In genomic region chr22:37162221-37163095, GRCh38 we compare ENCODE assay signal across 9 cellular contexts. TPM values are rescaled to one million over a fixed set of nuclear protein-coding genes. Genes with fewer than 3 reads are reported as not detected.
DNase-seq lines count a peak whose midpoint lies in the region; ATAC-seq, FAIRE-seq and TF ChIP-seq lines count a peak whose summit lies in the region.
"Had no signal": no experiment of that assay in that cellular context is flagged by ENCODE, and none has a peak within 500 bp of the region (broad histone marks: within the 10 kb centered on the region; RNA-seq: fewer than 3 reads in every experiment).

No MANE protein-coding gene starts in this region.

- peaks cover 6% of the 10 kb centered on the region for H3K4me1 Mint-ChIP-seq in glutamatergic neuron (ENCODE audit: low read depth, unreplicated experiment)

- in situ Hi-C loops in GM12878 (cut with MboI): no loop called here

- H3K27me3 ChIP-seq in GM12878 (replicated peaks in 1 of 2; ENCODE audit: control insufficient read depth in 2 of 2, insufficient read depth in 2 of 2, low read length in 1 of 2): no peaks in the 10 kb centered on the region

- ATAC-seq in GM21825 (IDR thresholded peaks at IDR 0.05; ENCODE audit: unreplicated experiment) (peak; percentile 38), GM12878 (peak; percentile 76)

- intact Hi-C loops in GM12878 (cut with micrococcal nuclease; ENCODE audit: unreplicated experiment): loop anchor here (1.0 to 5.0 kb wide), 5 partner anchors 12 to 300 kb away; partner anchors contain the start of genes NCF4 and RAC2

- peak overlapping the region; percentile 73 for H3K9ac ChIP-seq in GM12878 (ENCODE audit: control insufficient read depth, insufficient read depth, low read length)

- DNase-seq in T-helper 2 cell: peak in 4 of 5 experiments; percentile 38 to 94 (median 76)
- peak; percentile 98 for DNase-seq in GM12878 (ENCODE audit: low read depth, low spot score)
- peak in 4 of 6 experiments; percentile 11 to 41 (median 38) for DNase-seq in stimulated activated naive CD4-positive, alpha-beta T cell (lab: John Stamatoyannopoulos, UW)
- no peak for DNase-seq in kidney tubule cell (ENCODE audit: low spot score)
- no peak for DNase-seq in NCI-H1105 (lab: John Stamatoyannopoulos, UW)
- DNase-seq in glutamatergic neuron: no peak

- peaks cover 2% of the 10 kb centered on the region for H3K9me3 Mint-ChIP-seq in glutamatergic neuron (ENCODE audit: unreplicated experiment)

- peak; percentile 94 for FAIRE-seq in GM12878 (lab: Jason Lieb, UNC)

- peak; percentile 51 for TF ChIP-seq CTCF in GM12872 (IDR thresholded peaks at IDR 0.05; ENCODE audit: insufficient read depth, low read depth, low read length)
- TF ChIP-seq CTCF in GM12878 (IDR thresholded peaks at IDR 0.05 in 2 of 3, conservative IDR thresholded peaks at IDR 0.05 in 1 of 3; ENCODE audit: control insufficient read depth in 2 of 3, extremely low read depth in 1 of 3, insufficient read depth in 1 of 3, low read depth in 3 of 3, low read length in 3 of 3): peak; percentile 28 to 53 (median 46); a peak in 5 of 6 replicates
- TF ChIP-seq CTCF in glutamatergic neuron (IDR thresholded peaks at IDR 0.05; ENCODE audit: partially characterized antibody, unreplicated experiment): no peak

- no peaks in the 10 kb centered on the region for H4K20me1 ChIP-seq in GM12878 (ENCODE audit: control insufficient read depth, insufficient read depth)

- peak overlapping the region; percentile 99 for H3K27ac ChIP-seq in GM12878 (ENCODE audit: control insufficient read depth, insufficient read depth)
- H3K27ac ChIP-seq: epithelial cell of prostate had no signal

- TF ChIP-seq RAD21 in GM12878 (IDR thresholded peaks at IDR 0.05; ENCODE audit: insufficient read depth, low read depth, low read length): peak; percentile 16; the same call in 1 of the 2 replicates

- SMC1A ChIA-PET in GM12878 (lab: Charles Lee; ENCODE audit: uncharacterized antibody, unreplicated experiment): interaction anchor here (1.0 to 9.6 kb wide), 16 partner anchors 12 to 98 kb away, joined by 3 to 203 read pairs (median 10); partner anchors contain the start of genes IL2RB and RAC2

- peak overlapping the region; percentile 98 for H3K4me2 ChIP-seq in GM12878 (ENCODE audit: control insufficient read depth, insufficient read depth)

- H3K79me2 ChIP-seq in GM12878 (ENCODE audit: control insufficient read depth, insufficient read depth, low read length): no peaks in the 10 kb centered on the region

- H3K27me3 Mint-ChIP-seq in glutamatergic neuron (ENCODE audit: unreplicated experiment): peaks cover 16% of the 10 kb centered on the region

- H3K36me3 Mint-ChIP-seq in glutamatergic neuron (ENCODE audit: unreplicated experiment): no peaks in the 10 kb centered on the region

- CTCF ChIA-PET in GM12878 (lab: Yijun Ruan, JAX): interaction anchor here (0.9 to 5.1 kb wide), 29 partner anchors 13 to 302 kb away, joined by 3 to 116 read pairs (median 5); partner anchors contain the start of genes IL2RB, NCF4 and RAC2

- H3K27ac Mint-ChIP-seq in glutamatergic neuron (ENCODE audit: unreplicated experiment): no peak overlapping the region

- peak; percentile 78 to 89 for TF ChIP-seq EP300 in GM12878 (IDR thresholded peaks at IDR 0.05; ENCODE audit: borderline replicate concordance in 1 of 2, control insufficient read depth in 1 of 2, low read depth in 2 of 2, low read length in 2 of 2)

- H3K4me1 ChIP-seq in GM12878 (ENCODE audit: control insufficient read depth, insufficient read depth, low read length): peaks cover 65% of the 10 kb centered on the region

- TF ChIP-seq POLR2A in GM12878 (IDR thresholded peaks at IDR 0.05; ENCODE audit: low read depth, low read length): peak; percentile 76

- peaks cover 5% of the 10 kb centered on the region; the same call in 1 of the 3 replicates for H3K9me3 ChIP-seq in GM12878 (replicated peaks; ENCODE audit: control insufficient read depth, insufficient read depth, low read length)

- RAD21 ChIA-PET in GM12878 (lab: Charles Lee; ENCODE audit: unreplicated experiment): interaction anchor here (1.0 to 8.1 kb wide), 19 partner anchors 8 to 740 kb away, joined by 3 to 158 read pairs (median 6); partner anchors contain the start of genes IL2RB, NCF4 and RAC2

- BruUV-seq in GM12878 (replicated peaks; lab: Mats Ljungman, UMichigan): no TSS peak

- POLR2A ChIA-PET in GM12878 (lab: Charles Lee): interaction anchor here (0.6 to 8.3 kb wide), 19 partner anchors 8 to 147 kb away, joined by 3 to 128 read pairs (median 4); partner anchors contain the start of genes IL2RB and RAC2

- peak overlapping the region; percentile 13; the same call in 1 of the 2 replicates for H2AFZ ChIP-seq in GM12878 (ENCODE audit: control insufficient read depth, low read depth, low read length)

- H3K4me3 Mint-ChIP-seq in glutamatergic neuron (ENCODE audit: unreplicated experiment): no peak overlapping the region

- 0% methylated on average over 11 of the region's 11 CpGs for WGBS in GM12878 (ENCODE audit: insufficient coverage, insufficient replicate concordance, low lambda C conversion rate, missing lambda C conversion rate)

- H3K4me3 ChIP-seq in GM12878: peak overlapping the region; percentile 43; the same call in 1 of the 2 replicates

- no peaks in the 10 kb centered on the region for H3K36me3 ChIP-seq in GM12878 (ENCODE audit: control insufficient read depth in 2 of 2, insufficient read depth in 2 of 2, low read length in 1 of 2)

RNA-seq across cellular contexts. Expression of gene IL2RB, which starts 12.7 kb away (rescaled TPM):
- 55.9 and 64.1 TPM in 2 replicates for total RNA-seq in GM12878 (2013; cell fraction: nucleolus; rRNA removed)
- total RNA-seq in GM12878 (2014; rRNA removed): 12.4 and 14.8 TPM in 2 replicates
- total RNA-seq in GM12878 (2014; rRNA removed; fragmentation: Illumina TruSeq; extraction: Trizol): 11.7 and 14.3 TPM in 2 replicates
- 86.8 and 91.9 TPM in 2 replicates for total RNA-seq in GM12878 (2021)
- polyA plus RNA-seq in GM12878 (2011; ENCODE audit: low read depth): 28.0 TPM
- 27.7 and 91.9 TPM in 2 replicates for polyA plus RNA-seq in GM12878 (2011; rRNA removed)
- polyA plus RNA-seq in GM12878 (2011; cell fraction: cytosol; rRNA removed): 89.5 and 131 TPM in 2 replicates
- 145 TPM in 2 replicates for polyA plus RNA-seq in GM12878 (2011; cell fraction: nucleus; rRNA removed)
- 50.5 and 64.7 TPM in 2 replicates for polyA plus RNA-seq in GM12878 (2012)
- 24.3 and 56.0 TPM in 2 replicates for polyA plus RNA-seq in GM12878 (2014; fragmentation: Illumina TruSeq; extraction: Trizol)
- polyA plus RNA-seq in GM12878 (2014; fragmentation: Nextera tagmentation; extraction: Ambion mirVana): 10 to 100 TPM; 10.2 TPM
- polyA plus RNA-seq in GM12878 (2014; rRNA removed): 46.1 and 56.0 TPM in 2 replicates
- 100 to 1,000 TPM; 119 to 120 TPM for polyA plus RNA-seq in GM12878 (2016; fragmentation: Nextera tagmentation; extraction: Ambion mirVana)
- 34.5 and 58.6 TPM in 2 replicates for polyA minus RNA-seq in GM12878 (2011; rRNA and poly(A)+ RNA removed)
- polyA minus RNA-seq in GM12878 (2011; cell fraction: cytosol; rRNA and poly(A)+ RNA removed): 47.5 and 49.2 TPM in 2 replicates
- 19.7 and 32.2 TPM in 2 replicates for polyA minus RNA-seq in GM12878 (2011; cell fraction: nucleus; rRNA and poly(A)+ RNA removed)
- not detected for total RNA-seq in glutamatergic neuron (ENCODE audit: unreplicated experiment)

RNA-seq across cellular contexts. Expression of gene C1QTNF6, which starts 25.6 kb away (rescaled TPM):
- total RNA-seq in GM12878 (2013; cell fraction: nucleolus; rRNA removed): 23.7 and 26.2 TPM in 2 replicates
- total RNA-seq in GM12878 (2014; rRNA removed) (1.1 and 1.3 TPM in 2 replicates), GM12878 (2014; rRNA removed; fragmentation: Illumina TruSeq; extraction: Trizol) (1.6 and 1.7 TPM in 2 replicates), GM12878 (2021) (2.1 and 2.4 TPM in 2 replicates), glutamatergic neuron (ENCODE audit: unreplicated experiment) (3.3 TPM)
- polyA plus RNA-seq in GM12878 (2011; ENCODE audit: low read depth): 2.3 TPM
- polyA plus RNA-seq in GM12878 (2011; rRNA removed) (3.9 and 4.1 TPM in 2 replicates), GM12878 (2014; fragmentation: Illumina TruSeq; extraction: Trizol) (1.1 and 1.5 TPM in 2 replicates), GM12878 (2014; fragmentation: Nextera tagmentation; extraction: Ambion mirVana) (under 1 TPM; 0.16 to 0.18 TPM), GM12878 (2014; rRNA removed) (2.5 and 2.7 TPM in 2 replicates), GM12878 (2016; fragmentation: Nextera tagmentation; extraction: Ambion mirVana) (1 to 10 TPM in 1 of 2 experiments, under 1 TPM in 1; 0.99 to 1.1 TPM)
- 4.7 and 5.2 TPM in 2 replicates for polyA plus RNA-seq in GM12878 (2011; cell fraction: cytosol; rRNA removed)
- 23.6 and 35.1 TPM in 2 replicates for polyA plus RNA-seq in GM12878 (2011; cell fraction: nucleus; rRNA removed)
- polyA plus RNA-seq in GM12878 (2012): 3.4 and 3.7 TPM in 2 replicates
- polyA minus RNA-seq in GM12878 (2011; rRNA and poly(A)+ RNA removed): 5.9 and 8.9 TPM in 2 replicates
- 2.8 and 4.1 TPM in 2 replicates for polyA minus RNA-seq in GM12878 (2011; cell fraction: cytosol; rRNA and poly(A)+ RNA removed)
- 14.0 and 16.0 TPM in 2 replicates for polyA minus RNA-seq in GM12878 (2011; cell fraction: nucleus; rRNA and poly(A)+ RNA removed)

RNA-seq across cellular contexts. Expression of gene SSTR3, which starts 49.8 kb away (rescaled TPM):
- 12.3 and 12.5 TPM in 2 replicates for total RNA-seq in GM12878 (2013; cell fraction: nucleolus; rRNA removed)
- 3.6 and 4.5 TPM in 2 replicates for total RNA-seq in GM12878 (2014; rRNA removed)
- total RNA-seq in GM12878 (2014; rRNA removed; fragmentation: Illumina TruSeq; extraction: Trizol): 2.5 and 2.8 TPM in 2 replicates
- total RNA-seq in GM12878 (2021): 4.5 TPM in 2 replicates
- polyA plus RNA-seq in GM12878 (2011; ENCODE audit: low read depth): 2.6 TPM
- 3.6 and 4.3 TPM in 2 replicates for polyA plus RNA-seq in GM12878 (2011; rRNA removed)
- 4.7 and 5.3 TPM in 2 replicates for polyA plus RNA-seq in GM12878 (2011; cell fraction: cytosol; rRNA removed)
- polyA plus RNA-seq in GM12878 (2011; cell fraction: nucleus; rRNA removed): 10.9 and 11.1 TPM in 2 replicates
- polyA plus RNA-seq in GM12878 (2012): 5.5 and 6.9 TPM in 2 replicates
- polyA plus RNA-seq in GM12878 (2014; fragmentation: Illumina TruSeq; extraction: Trizol): 1.6 and 2.3 TPM in 2 replicates
- under 1 TPM; 0.03 to 0.46 TPM for polyA plus RNA-seq in GM12878 (2014; fragmentation: Nextera tagmentation; extraction: Ambion mirVana)
- polyA plus RNA-seq in GM12878 (2014; rRNA removed): 4.0 and 4.3 TPM in 2 replicates
- polyA plus RNA-seq in GM12878 (2016; fragmentation: Nextera tagmentation; extraction: Ambion mirVana): 1 to 10 TPM in 1 of 2 experiments, under 1 TPM in 1; 0.74 to 1.2 TPM
- 6.1 and 11.3 TPM in 2 replicates for polyA minus RNA-seq in GM12878 (2011; rRNA and poly(A)+ RNA removed)
- polyA minus RNA-seq in GM12878 (2011; cell fraction: cytosol; rRNA and poly(A)+ RNA removed): 2.7 and 3.5 TPM in 2 replicates
- polyA minus RNA-seq in GM12878 (2011; cell fraction: nucleus; rRNA and poly(A)+ RNA removed): 3.1 and 4.2 TPM in 2 replicates
- total RNA-seq in glutamatergic neuron (ENCODE audit: unreplicated experiment): not detected

RNA-seq across cellular contexts. Expression of gene TMPRSS6, which starts 52.9 kb away (rescaled TPM):
- 4.0 TPM in 2 replicates for total RNA-seq in GM12878 (2013; cell fraction: nucleolus; rRNA removed)
- 0.06 TPM in 1 of 2 replicates, not detected in the other for total RNA-seq in GM12878 (2014; rRNA removed)
- total RNA-seq in GM12878 (2014; rRNA removed; fragmentation: Illumina TruSeq; extraction: Trizol): not detected in 2 replicates
- total RNA-seq in GM12878 (2021): 0.19 and 0.31 TPM in 2 replicates
- 0.21 TPM for polyA plus RNA-seq in GM12878 (2011; ENCODE audit: low read depth)
- polyA plus RNA-seq in GM12878 (2011; rRNA removed): 0.55 and 0.69 TPM in 2 replicates
- 0.82 and 1.3 TPM in 2 replicates for polyA plus RNA-seq in GM12878 (2011; cell fraction: cytosol; rRNA removed)
- polyA plus RNA-seq in GM12878 (2011; cell fraction: nucleus; rRNA removed): 3.8 and 6.0 TPM in 2 replicates
- 0.57 and 1.00 TPM in 2 replicates for polyA plus RNA-seq in GM12878 (2012)
- polyA plus RNA-seq in GM12878 (2014; fragmentation: Illumina TruSeq; extraction: Trizol): not detected in 2 replicates
- not detected for polyA plus RNA-seq in GM12878 (2014; fragmentation: Nextera tagmentation; extraction: Ambion mirVana)
- polyA plus RNA-seq in GM12878 (2014; rRNA removed): 0.03 TPM in 1 of 2 replicates, not detected in the other
- under 1 TPM in 1 of 2 experiments, not detected in 1; 0.07 TPM for polyA plus RNA-seq in GM12878 (2016; fragmentation: Nextera tagmentation; extraction: Ambion mirVana)
- 0.82 and 1.1 TPM in 2 replicates for polyA minus RNA-seq in GM12878 (2011; rRNA and poly(A)+ RNA removed)
- 0.31 TPM in 1 of 2 replicates, not detected in the other for polyA minus RNA-seq in GM12878 (2011; cell fraction: cytosol; rRNA and poly(A)+ RNA removed)
- 1.8 TPM in 2 replicates for polyA minus RNA-seq in GM12878 (2011; cell fraction: nucleus; rRNA and poly(A)+ RNA removed)
- total RNA-seq in glutamatergic neuron (ENCODE audit: unreplicated experiment): 0.12 TPM

Comparison
In these comparisons a context has a peak if more than half of its experiments do, and no peak if none do; other contexts are left out.
1. DNase-seq: peak in T-helper 2 cell (4 of 5), GM12878 (single experiment) and stimulated activated naive CD4-positive, alpha-beta T cell (4 of 6); none in kidney tubule cell (single experiment), NCI-H1105 (single experiment) and glutamatergic neuron (single experiment).
2. RNA of gene IL2RB, which starts 12.7 kb away (total RNA-seq): 11.7 to 91.9 TPM in GM12878; not detected in glutamatergic neuron (single experiment); every median in the first group is over 10 times any median in the second.